ENCODE assay signal across 8 cellular contexts in genomic region chr6:170583736-170584180, GRCh38. TPM values are rescaled to one million over a fixed set of nuclear protein-coding genes. Genes with fewer than 3 reads are reported as not detected.
DNase-seq lines count a peak whose midpoint lies in the region; ATAC-seq and TF ChIP-seq lines count a peak whose summit lies in the region.

No MANE protein-coding gene starts in this region.

- no peaks in the 10 kb centered on the region for H3K9me3 ChIP-seq in OCI-LY7 (ENCODE audit: low read length)
- no peaks in the 10 kb centered on the region for H3K9me3 ChIP-seq in ovary

- CTCF ChIA-PET in activated naive CD4-positive, alpha-beta T cell treated with anti-CD3 and anti-CD28 coated beads, Interleukin-2, amount 10 ng/mL, durations not matched to agents 7 days and 5 days (lab: Charles Lee): interaction anchor here (0.7 to 2.2 kb wide), 4 partner anchors 8 to 31 kb away, joined by 4 to 7 read pairs (median 5); partner anchors contain the start of gene PSMB1
- CTCF ChIA-PET in OCI-LY7 (lab: Charles Lee; ENCODE audit: unreplicated experiment): interaction anchor here (0.5 to 0.6 kb wide), 2 partner anchors 750 to 832 kb away, joined by 3 to 9 read pairs; no protein-coding TSS in a partner anchor

- peaks cover 40% of the 10 kb centered on the region for H3K4me1 Mint-ChIP-seq in activated naive CD4-positive, alpha-beta T cell treated with anti-CD3 and anti-CD28 coated beads, Interleukin-2, amount 10 ng/mL, durations not matched to agents 7 days and 5 days

- peak overlapping the region; percentile 93 for H3K4me2 ChIP-seq in OCI-LY7 (ENCODE audit: low read length)

- peak overlapping the region; percentile 71 for H2AFZ ChIP-seq in OCI-LY7 (ENCODE audit: low read length)

- POLR2A ChIA-PET in OCI-LY7 (lab: Charles Lee): interaction anchor here (0.6 to 1.7 kb wide), 7 partner anchors 9 to 831 kb away, joined by 4 to 22 read pairs (median 7); partner anchors contain the start of gene TBP

- intact Hi-C loops in OCI-LY7 (cut with micrococcal nuclease; ENCODE audit: unreplicated experiment): loop anchor here (1.0 kb wide), 1 partner anchor 29 kb away; the partner anchor contains the start of gene TBP
- intact Hi-C loops in ovary (cut with DNase I): no loop called here

- WGBS in ovary, 3 donors: 0 to 1% (median 1%) methylated on average over 12 of the region's 12 CpGs

- ATAC-seq in GM19455 (IDR thresholded peaks at IDR 0.05; ENCODE audit: unreplicated experiment): no peak

- no peak for DNase-seq in activated naive CD4-positive, alpha-beta T cell treated with anti-CD3 and anti-CD28 coated beads, Interleukin-2, amount 10 ng/mL, durations not matched to agents 7 days and 5 days
- DNase-seq in activated naive CD4-positive, alpha-beta T cell (lab: John Stamatoyannopoulos, UW): no peak
- peak; percentile 51 for DNase-seq in OCI-LY7 (ENCODE audit: low spot score)
- no peak for DNase-seq in epithelial cell of esophagus (ENCODE audit: low read depth)
- DNase-seq in ovary: no peak
- no peak for DNase-seq in DMS79 (lab: John Stamatoyannopoulos, UW)
- no peak for DNase-seq in SKM-1 treated with dmso at 0.1 percent for 144 hours (lab: John Stamatoyannopoulos, UW; ENCODE audit: unreplicated experiment)

- peaks cover 13% of the 10 kb centered on the region; the same call in 1 of the 2 replicates for H4K20me1 ChIP-seq in OCI-LY7 (ENCODE audit: insufficient read depth, low read length)

- H3K4me1 ChIP-seq in OCI-LY7 (ENCODE audit: insufficient read depth, low read length, poor library complexity, severe bottlenecking) (peaks cover 22% of the 10 kb centered on the region), ovary (ENCODE audit: insufficient read depth) (no peaks in the 10 kb centered on the region)

- H3K36me3 ChIP-seq in OCI-LY7 (ENCODE audit: insufficient read depth, low read length): peaks cover 48% of the 10 kb centered on the region
- no peaks in the 10 kb centered on the region for H3K36me3 ChIP-seq in ovary

- peaks cover 45% of the 10 kb centered on the region for H3K36me3 Mint-ChIP-seq in activated naive CD4-positive, alpha-beta T cell treated with anti-CD3 and anti-CD28 coated beads, Interleukin-2, amount 10 ng/mL, durations not matched to agents 7 days and 5 days

- peak overlapping the region; percentile 98 for H3K4me3 Mint-ChIP-seq in activated naive CD4-positive, alpha-beta T cell treated with anti-CD3 and anti-CD28 coated beads, Interleukin-2, amount 10 ng/mL, durations not matched to agents 7 days and 5 days

- TF ChIP-seq POLR2A in ovary (IDR thresholded peaks at IDR 0.05): no peak

- BruUV-seq in OCI-LY7 (replicated peaks; lab: Mats Ljungman, UMichigan): no TSS peak

- peak; percentile 75 for TF ChIP-seq CTCF in OCI-LY7 (conservative IDR thresholded peaks at IDR 0.05; ENCODE audit: low read length)
- TF ChIP-seq CTCF in epithelial cell of esophagus (IDR thresholded peaks at IDR 0.05; ENCODE audit: insufficient read depth, low read depth, low read length, missing control alignments): peak; percentile 18
- TF ChIP-seq CTCF in ovary (IDR thresholded peaks at IDR 0.05): no peak

- H3K27me3 ChIP-seq in ovary: no peaks in the 10 kb centered on the region

- no peaks in the 10 kb centered on the region for H3K9me3 Mint-ChIP-seq in activated naive CD4-positive, alpha-beta T cell treated with anti-CD3 and anti-CD28 coated beads, Interleukin-2, amount 10 ng/mL, durations not matched to agents 7 days and 5 days

- no peaks in the 10 kb centered on the region for H3K27me3 Mint-ChIP-seq in activated naive CD4-positive, alpha-beta T cell treated with anti-CD3 and anti-CD28 coated beads, Interleukin-2, amount 10 ng/mL, durations not matched to agents 7 days and 5 days

- H3K79me2 ChIP-seq in OCI-LY7 (ENCODE audit: insufficient read depth, low read depth, low read length): peaks cover 39% of the 10 kb centered on the region

- peak overlapping the region; percentile 99 for H3K4me3 ChIP-seq in OCI-LY7 (ENCODE audit: low read depth, low read length, poor library complexity, severe bottlenecking)
- peak overlapping the region; percentile 95 for H3K4me3 ChIP-seq in epithelial cell of esophagus (ENCODE audit: low read length)
- H3K4me3 ChIP-seq in ovary: peak overlapping the region; percentile 92

- no peak for TF ChIP-seq EP300 in ovary (IDR thresholded peaks at IDR 0.05)

- peak overlapping the region; percentile 97 for H3K27ac Mint-ChIP-seq in activated naive CD4-positive, alpha-beta T cell treated with anti-CD3 and anti-CD28 coated beads, Interleukin-2, amount 10 ng/mL, durations not matched to agents 7 days and 5 days

- peak overlapping the region; percentile 87 for H3K27ac ChIP-seq in OCI-LY7 (ENCODE audit: low read depth, low read length, poor library complexity, severe bottlenecking)
- peak overlapping the region in 1 of 2 donors; percentile 71 for H3K27ac ChIP-seq in ovary

- H3K9me2 ChIP-seq in OCI-LY7 (ENCODE audit: insufficient read depth, low read length): no peaks in the 10 kb centered on the region

RNA-seq across cellular contexts. Expression of gene PDCD2, which starts 0.7 kb away (rescaled TPM):
- 92.8 and 98.5 TPM in 2 replicates for total RNA-seq in OCI-LY7 (2014; rRNA removed; shearing (Covaris generic))
- total RNA-seq in OCI-LY7 (2022): 109 and 115 TPM in 2 replicates
- total RNA-seq in ovary: 10 to 100 TPM; 37.4 to 66.2 (median 51.2) TPM
- 10 to 100 TPM; 38.6 to 75.0 TPM for polyA plus RNA-seq in ovary

RNA-seq across cellular contexts. Expression of gene TBP, which starts 29.6 kb away (rescaled TPM):
- 22.4 and 29.2 TPM in 2 replicates for total RNA-seq in OCI-LY7 (2014; rRNA removed; shearing (Covaris generic))
- 23.3 and 30.9 TPM in 2 replicates for total RNA-seq in OCI-LY7 (2022)
- 10 to 100 TPM; 12.7 to 17.0 (median 14.1) TPM for total RNA-seq in ovary
- polyA plus RNA-seq in ovary: 10 to 100 TPM; 11.8 to 15.8 TPM

RNA-seq across cellular contexts. Expression of gene PSMB1, which starts 30.7 kb away (rescaled TPM):
- total RNA-seq in OCI-LY7 (2014; rRNA removed; shearing (Covaris generic)): 190 and 219 TPM in 2 replicates
- total RNA-seq in OCI-LY7 (2022): 166 and 193 TPM in 2 replicates
- total RNA-seq in ovary: 100 to 1,000 TPM; 110 to 190 (median 122) TPM
- 100 to 1,000 TPM; 146 to 211 TPM for polyA plus RNA-seq in ovary

Comparison
In these comparisons a context has a peak if more than half of its experiments do, and no peak if none do; other contexts are left out.
1. CTCF ChIP-seq: peak in OCI-LY7 (single experiment) and epithelial cell of esophagus (single experiment); none in ovary (0 of 3).
2. Peak in every context shown above with its lines, with median percentiles within 50 percentile points of each other: H3K4me3 ChIP-seq.